ENCODE assay signal across 31 cellular contexts in the genomic region with DNA sequence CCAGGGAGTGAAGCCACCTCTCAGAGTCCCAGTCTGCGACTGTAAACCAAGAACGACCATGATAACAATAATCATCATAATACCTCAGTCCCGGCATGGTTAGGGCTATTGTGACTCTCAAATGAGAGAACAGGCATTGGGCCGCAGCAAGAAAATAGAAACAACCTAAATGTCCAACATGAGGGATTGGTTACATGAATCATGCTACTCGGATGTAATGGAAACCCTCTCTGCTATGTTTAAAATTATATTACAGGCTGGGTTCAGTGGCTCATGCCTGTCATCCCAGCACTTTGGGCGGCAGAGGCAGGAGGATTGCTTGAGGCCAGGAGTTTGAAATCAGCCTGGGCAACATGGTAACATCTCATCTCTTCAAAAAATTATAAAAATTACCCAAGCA. TPM values are rescaled to one million over a fixed set of nuclear protein-coding genes. Genes with fewer than 3 reads are reported as not detected.
"Had no signal": no experiment of that assay in that cellular context is flagged by ENCODE, and none has a peak within 500 bp of the region (broad histone marks: within the 10 kb centered on the region; RNA-seq: fewer than 3 reads in every experiment).

No MANE protein-coding gene starts in this region.

- H3K9ac ChIP-seq: parathyroid adenoma had no signal

- H3K4me1 ChIP-seq: left lung, lower lobe of right lung, parathyroid adenoma, right atrium auricular region, suprapubic skin, tibial artery, upper lobe of right lung had no signal

- H3K4me3 ChIP-seq: left lung, lower lobe of right lung, right atrium auricular region, right lobe of liver, skin epidermis, suprapubic skin, thoracic aorta, tibial artery, upper lobe of right lung had no signal

- H3K27me3 ChIP-seq: right atrium auricular region, right lobe of liver, suprapubic skin, upper lobe of right lung had no signal

- H3K36me3 Mint-ChIP-seq: immature natural killer cell; naive thymus-derived CD8-positive, alpha-beta T cell had no signal

- H3K9me3 Mint-ChIP-seq: immature natural killer cell; naive thymus-derived CD8-positive, alpha-beta T cell; nephron; neural crest cell; stimulated activated naive CD8-positive, alpha-beta T cell treated with anti-CD3 and anti-CD28 coated beads, Interleukin-15, Interleukin-2, amounts not matched to agents 100 ng/mL and 50 ng/mL, for 24 hours had no signal

- DNase-seq: hippocampal formation; immature natural killer cell; kidney; left colon; left lung; lower lobe of right lung; mammary epithelial cell; mesenchymal stem cell; naive thymus-derived CD8-positive, alpha-beta T cell; nucleus accumbens; right lobe of liver; stimulated activated CD4-positive, alpha-beta T cell treated with anti-CD3 and anti-CD28 coated beads, Interleukin-12 subunit alpha, Interleukin-12 subunit beta, amount 100 ng/mL, for 4 hours; stimulated activated CD4-positive, alpha-beta T cell treated with anti-CD3 and anti-CD28 coated beads, Interleukin-15, amount 100 ng/mL, for 24 hours; stimulated activated CD4-positive, alpha-beta T cell treated with anti-CD3 and anti-CD28 coated beads, Interleukin-2, amount 100 ng/mL, for 24 hours; stimulated activated CD4-positive, alpha-beta T cell treated with anti-CD3 and anti-CD28 coated beads, Interleukin-4, amount 100 ng/mL, for 1 hour; stimulated activated naive CD4-positive, alpha-beta T cell; tibial artery; trophoblast cell; upper lobe of right lung had no signal

- ATAC-seq: left colon; left lung; lower lobe of right lung; naive thymus-derived CD8-positive, alpha-beta T cell; right lobe of liver; upper lobe of right lung had no signal

- H3K9me3 ChIP-seq: left lung, lower lobe of right lung, right atrium auricular region, right lobe of liver, suprapubic skin, thoracic aorta, tibial artery, upper lobe of right lung had no signal

- H3K4me3 Mint-ChIP-seq: immature natural killer cell; naive thymus-derived CD8-positive, alpha-beta T cell; nephron; neural crest cell; stimulated activated naive CD8-positive, alpha-beta T cell treated with anti-CD3 and anti-CD28 coated beads, Interleukin-15, Interleukin-2, amounts not matched to agents 100 ng/mL and 50 ng/mL, for 24 hours had no signal

- H3K27ac Mint-ChIP-seq: immature natural killer cell; nephron; stimulated activated naive CD8-positive, alpha-beta T cell treated with anti-CD3 and anti-CD28 coated beads, Interleukin-15, Interleukin-2, amounts not matched to agents 100 ng/mL and 50 ng/mL, for 24 hours had no signal

- H3K27ac ChIP-seq: left lung, lower lobe of right lung, parathyroid adenoma, right atrium auricular region, right lobe of liver, skin epidermis, suprapubic skin, thoracic aorta, tibial artery, upper lobe of right lung had no signal

- H3K36me3 ChIP-seq: left lung, lower lobe of right lung, right atrium auricular region, right lobe of liver, suprapubic skin, thoracic aorta, tibial artery, upper lobe of right lung had no signal

RNA-seq across cellular contexts. Expression of a gene that starts 2.8 kb away (rescaled TPM):
- total RNA-seq: left colon; left lung; lower lobe of right lung; mammary epithelial cell; naive thymus-derived CD8-positive, alpha-beta T cell; neural crest cell; osteocyte; pulmonary artery endothelial cell; right atrium auricular region; suprapubic skin; thoracic aorta; upper lobe of right lung had no signal
- polyA plus RNA-seq: immature natural killer cell; mammary epithelial cell; naive thymus-derived CD8-positive, alpha-beta T cell had no signal

RNA-seq across cellular contexts. Expression of a gene that starts 21.2 kb away (rescaled TPM):
- total RNA-seq: naive thymus-derived CD8-positive, alpha-beta T cell; neural crest cell; pulmonary artery endothelial cell; renal cortical epithelial cell had no signal
- polyA plus RNA-seq: immature natural killer cell; mammary epithelial cell; naive thymus-derived CD8-positive, alpha-beta T cell had no signal

RNA-seq across cellular contexts. Expression of a gene that starts 50.7 kb away (rescaled TPM):
- total RNA-seq: left colon, neural crest cell, osteocyte, subcutaneous adipose tissue had no signal
- polyA plus RNA-seq: mammary epithelial cell had no signal
